Comparison of ENCODE assay signal across 10 cellular contexts in genomic region chr9:109816490-109816889, GRCh38. TPM values are rescaled to one million over a fixed set of nuclear protein-coding genes. Genes with fewer than 3 reads are reported as not detected.
DNase-seq lines count a peak whose midpoint lies in the region; ATAC-seq lines count a peak whose summit lies in the region.
"Had no signal": no experiment of that assay in that cellular context is flagged by ENCODE, and none has a peak within 500 bp of the region (broad histone marks: within the 10 kb centered on the region; RNA-seq: fewer than 3 reads in every experiment).

No MANE protein-coding gene starts in this region.

- no peak for ATAC-seq in HG03460 (IDR thresholded peaks at IDR 0.05; ENCODE audit: unreplicated experiment)
- ATAC-seq in HG02588 (IDR thresholded peaks at IDR 0.05; ENCODE audit: unreplicated experiment): no peak
- ATAC-seq in HG03175 (IDR thresholded peaks at IDR 0.05; ENCODE audit: unreplicated experiment): no peak
- ATAC-seq: activated CD4-positive, CD25-positive, alpha-beta regulatory T cell treated with anti-CD3 and anti-CD28 coated beads, Interleukin-2, amount 50 U/mL, for 24 hours had no signal

- peak; percentile 78 for DNase-seq in GM03348 (ENCODE audit: low spot score)
- peak; percentile 23 for DNase-seq in SK-MEL-5 (ENCODE audit: low read depth, low spot score)
- peak; percentile 79 for DNase-seq in fibroblast of the conjunctiva (ENCODE audit: low read depth)
- DNase-seq in pulmonary artery endothelial cell (ENCODE audit: low read depth, low spot score): peak; percentile 13
- no peak for DNase-seq in NCI-H526 treated with DMSO at 0.1 percent for 48 hours (lab: John Stamatoyannopoulos, UW)
- DNase-seq: NCI-H1436 treated with DMSO at 0.1 percent for 48 hours had no signal

- in situ Hi-C loops in SK-MEL-5 (cut with HindIII; ENCODE audit: low pct_unique_long_range_greater_than_20kb, low sequenced_read_pairs): no loop called here

RNA-seq across cellular contexts. Expression of gene PALM2AKAP2, which starts 36.5 kb away (rescaled TPM):
- total RNA-seq in SK-MEL-5 (2014; rRNA removed; shearing (Covaris generic)): 0.58 and 0.75 TPM in 2 replicates
- polyA plus RNA-seq in SK-MEL-5 (2015; cell fraction: cytosol; rRNA removed): 1.2 and 1.4 TPM in 2 replicates
- polyA plus RNA-seq in SK-MEL-5 (2015; cell fraction: nucleus; rRNA removed): not detected in 2 replicates
- total RNA-seq in pulmonary artery endothelial cell: under 0.01 and 0.46 TPM in 2 replicates
